ENCODE assay signal across 29 cellular contexts in the genomic region with DNA sequence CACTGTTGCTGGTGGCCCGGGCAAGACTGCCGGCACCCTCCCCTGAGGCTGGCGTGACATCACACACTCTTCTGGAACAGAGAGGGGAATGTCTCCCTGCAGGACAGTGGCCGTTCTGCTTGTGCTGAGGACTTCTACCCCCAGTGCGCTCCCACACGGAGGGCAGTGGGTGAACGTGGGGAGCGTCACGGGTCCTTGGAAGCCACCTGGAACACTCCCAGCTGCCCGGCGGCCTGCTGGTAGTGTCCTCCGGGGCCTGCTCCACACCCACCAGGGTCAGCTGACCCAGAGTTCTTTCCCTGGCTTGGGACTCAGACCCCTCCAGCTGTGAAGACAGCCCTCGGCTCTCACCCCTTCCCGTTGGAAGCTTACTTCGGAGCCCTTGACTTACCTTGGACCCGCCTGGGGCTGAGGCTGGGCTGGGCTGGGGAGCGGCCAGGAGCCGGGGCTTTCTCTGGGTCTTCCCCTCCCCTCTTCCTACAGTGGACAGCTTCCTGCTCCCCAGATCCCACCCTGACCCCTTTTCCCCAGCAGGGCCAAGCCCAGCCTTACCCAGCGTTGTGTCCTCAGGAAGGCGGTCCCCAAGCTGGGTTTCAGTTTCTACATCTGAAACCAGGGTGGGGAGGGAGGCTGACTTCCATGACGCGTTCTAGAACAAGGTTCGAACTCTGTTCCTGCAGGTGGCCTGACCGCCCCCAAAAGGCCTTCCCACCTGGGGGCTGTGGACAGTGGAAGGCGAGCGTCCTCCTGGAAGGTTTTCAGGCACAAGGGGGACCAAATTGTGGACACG. TPM values are rescaled to one million over a fixed set of nuclear protein-coding genes. Genes with fewer than 3 reads are reported as not detected.
A peak's percentile ranks its signal among the peaks of the same experiment; 100 is the strongest.
DNase-seq lines count a peak whose midpoint lies in the region; ATAC-seq, FAIRE-seq and TF ChIP-seq lines count a peak whose summit lies in the region.
"Had no signal": no experiment of that assay in that cellular context is flagged by ENCODE, and none has a peak within 500 bp of the region (broad histone marks: within the 10 kb centered on the region; RNA-seq: fewer than 3 reads in every experiment).

No MANE protein-coding gene starts in this region.

- H3K4me3 ChIP-seq in BLaER1 (no peak overlapping the region), K562 (no peak overlapping the region), lower lobe of right lung (no peak overlapping the region)
- H3K4me3 ChIP-seq: GM23248, MG63 had no signal

- no peak overlapping the region for H3K9ac ChIP-seq in BLaER1
- H3K9ac ChIP-seq in K562 (ENCODE audit: insufficient read depth in 1 of 2, low read depth in 2 of 2, low read length in 2 of 2) = no peak overlapping the region
- H3K9ac ChIP-seq: GM23248, SK-N-SH had no signal

- intact Hi-C loops in K562 (cut with micrococcal nuclease) = no loop called here
- intact Hi-C loops in lower lobe of right lung (cut with DNase I) = no loop called here
- intact Hi-C loops in sciatic nerve (cut with DNase I) = no loop called here

- POLR2A ChIA-PET in K562 (lab: Yijun Ruan, JAX) = interaction anchor here (0.6 to 1.8 kb wide), 4 partner anchors 9 to 291 kb away, joined by 3 to 8 read pairs (median 4); no protein-coding TSS in a partner anchor

- no peak for TF ChIP-seq RAD21 in K562 (CRISPR knock-in tag; conservative IDR thresholded peaks at IDR 0.05 in 1 of 2, IDR thresholded peaks at IDR 0.05 in 1 of 2)

- TF ChIP-seq CTCF in K562 (IDR thresholded peaks at IDR 0.05 in 2 of 3, conservative IDR thresholded peaks at IDR 0.05 in 1 of 3; ENCODE audit: insufficient read depth in 2 of 3, low read depth in 1 of 3, low read length in 3 of 3) (no peak), lower lobe of right lung (IDR thresholded peaks at IDR 0.05) (no peak)

- peak; percentile 43 for ATAC-seq in K562
- ATAC-seq in lower lobe of right lung = no peak
- peak; percentile 41 for ATAC-seq in sciatic nerve
- ATAC-seq in HG02571 (IDR thresholded peaks at IDR 0.05; ENCODE audit: unreplicated experiment) = no peak
- ATAC-seq: Panc1 had no signal

- H3K36me3 ChIP-seq in BLaER1 (no peaks in the 10 kb centered on the region), K562 (ENCODE audit: control insufficient read depth, insufficient read depth, low read length) (no peaks in the 10 kb centered on the region), lower lobe of right lung (no peaks in the 10 kb centered on the region)
- H3K36me3 ChIP-seq: BE2C, MG63 had no signal

- peak overlapping the region; percentile 66 for H3K4me2 ChIP-seq in BLaER1
- H3K4me2 ChIP-seq in K562 (ENCODE audit: insufficient read depth, low read length) = no peak overlapping the region
- H3K4me2 ChIP-seq: SK-N-SH had no signal

- H3K27ac ChIP-seq in BLaER1 = no peak overlapping the region
- H3K27ac ChIP-seq in K562 (ENCODE audit: extremely low read depth, low read depth, low read length) = no peak overlapping the region
- H3K27ac ChIP-seq in lower lobe of right lung = no peak overlapping the region
- H3K27ac ChIP-seq: 22Rv1, GM23248 had no signal

- H2AFZ ChIP-seq in K562 (ENCODE audit: low read depth, low read length) = no peak overlapping the region
- H2AFZ ChIP-seq: GM23248 had no signal

- 27% methylated on average over 24 of the region's 27 CpGs for WGBS in K562 (ENCODE audit: insufficient coverage, low coverage, missing lambda C conversion rate)

- no TSS peak for BruUV-seq in K562 (replicated peaks; lab: Mats Ljungman, UMichigan)

- no peak for TF ChIP-seq POLR2A in K562 (conservative IDR thresholded peaks at IDR 0.05)

- CTCF ChIA-PET in K562 (lab: Yijun Ruan, JAX; ENCODE audit: low intra/inter-chr PET ratio) = no interaction called here

- TF ChIP-seq EP300 in K562 (IDR thresholded peaks at IDR 0.05; ENCODE audit: low read length) = no peak

- H3K4me1 ChIP-seq in BLaER1 (peaks cover 24% of the 10 kb centered on the region), K562 (replicated peaks in 1 of 2; ENCODE audit: control insufficient read depth in 2 of 2, insufficient read depth in 2 of 2, low read length in 2 of 2) (peaks cover 0 to 18% of the 10 kb centered on the region in 2 experiments; a peak in 3 of 5 replicates), lower lobe of right lung (no peaks in the 10 kb centered on the region)

- in situ Hi-C loops in K562 (cut with MboI) = no loop called here

- H3K27me3 ChIP-seq in BLaER1 (no peaks in the 10 kb centered on the region), K562 (ENCODE audit: control insufficient read depth in 2 of 2, insufficient read depth in 2 of 2, low read length in 2 of 2) (peaks cover 25 to 55% of the 10 kb centered on the region in 2 experiments), lower lobe of right lung (ENCODE audit: low read depth) (peaks cover 16% of the 10 kb centered on the region)
- H3K27me3 ChIP-seq: BE2C, MG63 had no signal

- H3K9me1 ChIP-seq in K562 (ENCODE audit: control insufficient read depth, insufficient read depth, low read length) = no peaks in the 10 kb centered on the region

- no peak for FAIRE-seq in K562 (lab: Jason Lieb, UNC)
- FAIRE-seq: D721Med, HTR-8/SVneo had no signal

- no peaks in the 10 kb centered on the region for H3K79me2 ChIP-seq in K562 (ENCODE audit: control insufficient read depth, insufficient read depth, low read length)

- H3K9me3 ChIP-seq in BLaER1 (peaks cover 6% of the 10 kb centered on the region), K562 (replicated peaks; ENCODE audit: control insufficient read depth, insufficient read depth, low read depth, low read length) (no peaks in the 10 kb centered on the region), lower lobe of right lung (no peaks in the 10 kb centered on the region)
- H3K9me3 ChIP-seq: MG63, SK-N-SH had no signal

- DNase-seq in K562 (ENCODE audit: extremely low read depth in 1 of 4, low spot score in 3 of 4) (no peak), lower lobe of right lung (peak; percentile 17), sciatic nerve (ENCODE audit: low spot score) (no peak), DMS153 (lab: John Stamatoyannopoulos, UW) (no peak), activated gamma-delta T cell treated with Interleukin-2 at 50 U/mL for 16 hours (no peak)
- no peak for DNase-seq in stimulated activated CD4-positive, alpha-beta T cell treated with anti-CD3 and anti-CD28 coated beads, Interleukin-4, amount 100 ng/mL, for 1 hour
- DNase-seq: BE2C; CD4-positive, alpha-beta T cell; DMS53; GM23248; H9; KG1; MG63; NCI-H1048; NCI-H1417; NCI-H1694; NCI-H2029 treated with DMSO at 0.1 percent for 48 hours; NCI-H446 treated with DMSO at 0.1 percent for 48 hours; NCI-H526; SIG-M5; SK-N-SH had no signal

- 0 out of 2 replicates have a peak, but pooled peaks cover 6% of the 10 kb centered on the region for H4K20me1 ChIP-seq in BLaER1
- no peaks in the 10 kb centered on the region for H4K20me1 ChIP-seq in K562 (replicated peaks; ENCODE audit: control insufficient read depth, insufficient read depth, low read length)

TF ChIP-seq in K562, 482 proteins besides CTCF, POLR2A, EP300 and RAD21 (continues in another document):
- TF ChIP-seq ZNF431 (CRISPR knock-in tag; IDR thresholded peaks at IDR 0.05) = no peak

RNA-seq across cellular contexts. Expression of gene GAL, which starts 14.8 kb away (rescaled TPM):
- 25.8 and 57.6 TPM in 2 replicates for total RNA-seq in K562 (2011; cell fraction: chromatin; rRNA removed; ENCODE audit: low replicate concordance)
- 99.4 and 140 TPM in 2 replicates for total RNA-seq in K562 (2011; cell fraction: nucleolus; rRNA removed)
- total RNA-seq in K562 (2011; cell fraction: nucleoplasm; rRNA removed) = 86.1 and 88.6 TPM in 2 replicates
- 36.3 and 46.7 TPM in 2 replicates for total RNA-seq in K562 (2014; rRNA removed)
- 27.2 and 31.9 TPM in 2 replicates for total RNA-seq in K562 (2014; rRNA removed; fragmentation: Illumina TruSeq; extraction: Trizol)
- 26.2 and 28.0 TPM in 2 replicates for total RNA-seq in K562 (2015; rRNA removed; fragmentation: Illumina TruSeq; extraction: Trizol)
- 119 and 130 TPM in 2 replicates for total RNA-seq in K562 (2021)
- polyA plus RNA-seq in K562 (2011; rRNA removed) = 46.5 and 77.3 TPM in 2 replicates
- polyA plus RNA-seq in K562 (2011; cell fraction: cytosol; rRNA removed) = 59.0 and 246 TPM in 2 replicates
- 20.6 and 39.0 TPM in 2 replicates for polyA plus RNA-seq in K562 (2011; cell fraction: nucleus; rRNA removed)
- 26.5 and 86.9 TPM in 2 replicates for polyA plus RNA-seq in K562 (2012)
- 48.3 and 66.7 TPM in 2 replicates for polyA plus RNA-seq in K562 (2014; fragmentation: Illumina TruSeq; extraction: Trizol)
- 10 to 100 TPM; 10.6 to 13.3 TPM for polyA plus RNA-seq in K562 (2014; fragmentation: Nextera tagmentation; extraction: Ambion mirVana)
- 110 and 123 TPM in 2 replicates for polyA plus RNA-seq in K562 (2014; rRNA removed)
- 10.7 and 27.1 TPM in 2 replicates for polyA minus RNA-seq in K562 (2011; rRNA and poly(A)+ RNA removed)
- polyA minus RNA-seq in K562 (2011; cell fraction: cytosol; rRNA and poly(A)+ RNA removed) = 50.5 and 56.0 TPM in 2 replicates
- 5.4 and 5.9 TPM in 2 replicates for polyA minus RNA-seq in K562 (2011; cell fraction: nucleus; rRNA and poly(A)+ RNA removed)
- not detected for total RNA-seq in lower lobe of right lung
- not detected for total RNA-seq in sciatic nerve
- total RNA-seq: CD4-positive, alpha-beta T cell; G401; OCI-LY7 had no signal

Comparison
In these comparisons a context has a peak if more than half of its experiments do, and no peak if none do; other contexts are left out.
1. ATAC-seq: peak in K562 (single experiment) and sciatic nerve (single experiment); none in lower lobe of right lung (0 of 2) and HG02571 (single experiment).
2. RNA of gene GAL, which starts 14.8 kb away (total RNA-seq): 25.8 to 140 TPM in K562; not detected in lower lobe of right lung (single experiment) and not detected in sciatic nerve (single experiment); every median in the first group is over 10 times any median in the second.